Comparison of ENCODE assay signal across 10 cellular contexts in the genomic region with DNA sequence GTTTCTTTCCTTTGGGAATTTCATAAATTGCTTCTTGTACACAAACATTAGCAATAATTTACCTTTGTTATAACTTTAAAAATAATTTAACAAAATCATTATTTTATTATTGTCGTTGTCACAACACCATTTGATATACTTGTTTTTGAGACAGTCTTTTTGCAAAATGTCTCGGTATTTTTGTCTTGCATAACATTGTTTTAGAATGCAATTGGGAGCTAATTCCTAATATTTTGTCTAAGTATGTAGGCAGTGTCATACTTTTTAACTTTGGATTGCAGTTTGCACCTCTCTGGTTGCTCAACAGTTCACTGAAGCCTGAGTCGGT. TPM values are rescaled to one million over a fixed set of nuclear protein-coding genes. Genes with fewer than 3 reads are reported as not detected.
DNase-seq lines count a peak whose midpoint lies in the region; TF ChIP-seq lines count a peak whose summit lies in the region.
"Had no signal": no experiment of that assay in that cellular context is flagged by ENCODE, and none has a peak within 500 bp of the region (broad histone marks: within the 10 kb centered on the region; RNA-seq: fewer than 3 reads in every experiment).

No MANE protein-coding gene starts in this region.

- H3K9ac ChIP-seq in NT2/D1 (ENCODE audit: insufficient read length, low read depth) (no peak overlapping the region), endocrine pancreas (ENCODE audit: control insufficient read depth, insufficient read depth, low read length) (no peak overlapping the region)

- H3K36me3 Mint-ChIP-seq in CD14-positive monocyte: no peaks in the 10 kb centered on the region
- no peaks in the 10 kb centered on the region for H3K36me3 Mint-ChIP-seq in neural crest cell (ENCODE audit: low read depth)

- H3K4me1 Mint-ChIP-seq in CD14-positive monocyte (peaks cover 15% of the 10 kb centered on the region), neural crest cell (peaks cover 8% of the 10 kb centered on the region)

- H3K27me3 Mint-ChIP-seq in CD14-positive monocyte (ENCODE audit: low read depth in 3 of 3) (peaks cover 8 to 21% (median 9%) of the 10 kb centered on the region in 3 donors), neural crest cell (ENCODE audit: low read depth) (peaks cover 41% of the 10 kb centered on the region)

- POLR2A ChIA-PET in GM10248 (lab: Yijun Ruan, JAX): no interaction called here

- intact Hi-C loops in CD14-positive monocyte (cut with micrococcal nuclease): no loop called here

- H3K4me3 Mint-ChIP-seq in CD14-positive monocyte: peak overlapping the region; percentile 89 to 96
- H3K4me3 Mint-ChIP-seq in neural crest cell: peak overlapping the region; percentile 90

- no peaks in the 10 kb centered on the region for H3K9me3 ChIP-seq in NT2/D1 (ENCODE audit: insufficient read depth, low read length)
- no peaks in the 10 kb centered on the region for H3K9me3 ChIP-seq in endocrine pancreas (ENCODE audit: control insufficient read depth, low read length)

- peaks cover 10% of the 10 kb centered on the region for H3K27me3 ChIP-seq in NT2/D1 (ENCODE audit: insufficient read depth, insufficient read length)
- peaks cover 10% of the 10 kb centered on the region for H3K27me3 ChIP-seq in endocrine pancreas (ENCODE audit: control insufficient read depth, insufficient read depth, low read length)

- H3K4me1 ChIP-seq in NT2/D1 (ENCODE audit: insufficient read depth, insufficient read length) (no peaks in the 10 kb centered on the region), endocrine pancreas (ENCODE audit: control insufficient read depth, insufficient read depth, low read length) (no peaks in the 10 kb centered on the region)

- H3K36me3 ChIP-seq in NT2/D1 (ENCODE audit: insufficient read depth, insufficient read length, low read length) (no peaks in the 10 kb centered on the region), endocrine pancreas (ENCODE audit: control insufficient read depth, insufficient read depth, low read length) (no peaks in the 10 kb centered on the region)

- DNase-seq in CD14-positive monocyte (ENCODE audit: low spot score) (no peak), NT2/D1 (ENCODE audit: low read depth, low spot score) (no peak), neural crest cell (ENCODE audit: low read depth, low spot score) (no peak), NCI-H1436 (lab: John Stamatoyannopoulos, UW) (no peak), retina (no peak), GM10248 (ENCODE audit: extremely low spot score) (no peak), A172 (ENCODE audit: low spot score) (no peak)

- H3K4me3 ChIP-seq in NT2/D1 (ENCODE audit: insufficient read length, low read depth) (peak overlapping the region; percentile 55), endocrine pancreas (ENCODE audit: control insufficient read depth, insufficient read depth, low read length) (peak overlapping the region; percentile 19)

- peaks cover 0 to 5% (median 0%) of the 10 kb centered on the region in 7 donors for H3K9me3 Mint-ChIP-seq in CD14-positive monocyte
- no peaks in the 10 kb centered on the region for H3K9me3 Mint-ChIP-seq in neural crest cell

- CTCF ChIA-PET in GM10248 (lab: Yijun Ruan, JAX): no interaction called here

- H3K27ac Mint-ChIP-seq in CD14-positive monocyte (no peak overlapping the region), neural crest cell (ENCODE audit: unreplicated experiment) (no peak overlapping the region)

- TF ChIP-seq CTCF in CD14-positive monocyte (IDR thresholded peaks at IDR 0.05): no peak
- no peak for TF ChIP-seq CTCF in neural crest cell (conservative IDR thresholded peaks at IDR 0.05)
- TF ChIP-seq CTCF in GM10248 (IDR thresholded peaks at IDR 0.05; ENCODE audit: control extremely low read depth, extremely low read depth, low read depth, missing control alignments): no peak

RNA-seq across cellular contexts. Expression of gene CFAP299, which starts 0.3 kb away (rescaled TPM):
- polyA plus RNA-seq in CD14-positive monocyte: not detected
- not detected in 2 replicates for total RNA-seq in neural crest cell
- total RNA-seq in A172 (2014; rRNA removed; shearing (Covaris generic)): 0.28 and 3.8 TPM in 2 replicates
- total RNA-seq: glomerular endothelial cell; T-helper 2 cell treated with Interferon-gamma antibody and Interleukin-4, amounts not matched to agents 100 ng/mL and 5 ng/mL, for 36 hours had no signal
